8 cellular contexts compared by ENCODE assay signal in genomic region chr21:28781602-28782274, GRCh38.
DNase-seq lines count a peak whose midpoint lies in the region; TF ChIP-seq lines count a peak whose summit lies in the region.

No MANE protein-coding gene starts in this region.

- no peaks in the 10 kb centered on the region for H3K9me3 Mint-ChIP-seq in endothelial cell (ENCODE audit: unreplicated experiment)

- no peaks in the 10 kb centered on the region for H3K27me3 Mint-ChIP-seq in endothelial cell (ENCODE audit: unreplicated experiment)

- no peaks in the 10 kb centered on the region for H3K36me3 Mint-ChIP-seq in endothelial cell (ENCODE audit: low read depth, unreplicated experiment)

- H3K4me3 ChIP-seq in GM12865 (ENCODE audit: low read depth, low read length), result no peak overlapping the region
- H3K4me3 ChIP-seq in Jurkat, Clone E6-1 (ENCODE audit: low read length), result no peak overlapping the region

- no peaks in the 10 kb centered on the region for H3K4me1 Mint-ChIP-seq in endothelial cell (ENCODE audit: unreplicated experiment)

- no peak overlapping the region for H3K27ac Mint-ChIP-seq in endothelial cell (ENCODE audit: unreplicated experiment)

- TF ChIP-seq CTCF in GM12865 (IDR thresholded peaks at IDR 0.05; ENCODE audit: insufficient read depth, low read depth, low read length, missing control alignments) (peak; percentile 41), endothelial cell (IDR thresholded peaks at IDR 0.05; ENCODE audit: unreplicated experiment) (peak; percentile 57)

- DNase-seq in A172 (ENCODE audit: low spot score) (peak; percentile 11), GM12865 (ENCODE audit: low read depth) (peak; percentile 13), endothelial cell (ENCODE audit: low spot score) (peak; percentile 9), epidermal melanocyte (ENCODE audit: insufficient read length, low spot score) (no peak), cortex of kidney (lab: John Stamatoyannopoulos, UW) (no peak), activated gamma-delta T cell (lab: John Stamatoyannopoulos, UW) (no peak), NCI-H446 treated with DMSO at 0.1 percent for 48 hours (lab: John Stamatoyannopoulos, UW) (no peak)
- peak; percentile 17 for DNase-seq in Jurkat, Clone E6-1 (ENCODE audit: low read depth, low spot score)

- H3K4me3 Mint-ChIP-seq in endothelial cell (ENCODE audit: unreplicated experiment), result no peak overlapping the region

Comparison
In these comparisons a context has a peak if more than half of its experiments do, and no peak if none do; other contexts are left out.
1. DNase-seq: peak in A172 (single experiment), GM12865 (single experiment), Jurkat, Clone E6-1 (single experiment) and endothelial cell (single experiment); none in epidermal melanocyte (single experiment), cortex of kidney (single experiment), activated gamma-delta T cell (single experiment) and NCI-H446 treated with DMSO at 0.1 percent for 48 hours (single experiment).